In genomic region chr10:124564881-124565280, GRCh38 we compare ENCODE assay signal across 19 cellular contexts.
"Had no signal": no experiment of that assay in that cellular context is flagged by ENCODE, and none has a peak within 500 bp of the region (broad histone marks: within the 10 kb centered on the region; RNA-seq: fewer than 3 reads in every experiment).

No MANE protein-coding gene starts in this region.

- H3K27me3 ChIP-seq: esophagus squamous epithelium, hepatocyte, ovary had no signal

- H3K4me3 Mint-ChIP-seq: activated B cell treated with CpG ODN at 0.5 μM for 24 hours; activated CD4-positive, alpha-beta memory T cell treated with anti-CD3 and anti-CD28 coated beads, Interleukin-2, amount 10 ng/mL, durations not matched to agents 7 days and 5 days; activated CD8-positive, alpha-beta memory T cell treated with anti-CD3 and anti-CD28 coated beads, Interleukin-2, amount 10 ng/mL, durations not matched to agents 7 days and 5 days; activated T-helper 17 cell treated with anti-CD3 and anti-CD28 coated beads, Interleukin-2, amount 50 U/mL, for 72 hours; neural crest cell; stimulated activated naive CD8-positive, alpha-beta T cell treated with anti-CD3 and anti-CD28 coated beads, Interleukin-15, Interleukin-2, amounts not matched to agents 100 ng/mL and 50 ng/mL, for 24 hours; T-helper 2 cell treated with Interferon-gamma antibody and Interleukin-4, amounts not matched to agents 5 μg/mL and 100 μg/mL, for 36 hours; type B pancreatic cell had no signal

- H3K9me3 Mint-ChIP-seq: activated CD4-positive, alpha-beta memory T cell treated with anti-CD3 and anti-CD28 coated beads, Interleukin-2, amount 10 ng/mL, durations not matched to agents 7 days and 5 days; activated T-helper 17 cell treated with anti-CD3 and anti-CD28 coated beads, Interleukin-2, amount 50 U/mL, for 72 hours; neural crest cell; T-helper 2 cell treated with Interferon-gamma antibody and Interleukin-4, amounts not matched to agents 5 μg/mL and 100 μg/mL, for 36 hours; type B pancreatic cell had no signal

- H3K36me3 Mint-ChIP-seq: activated CD8-positive, alpha-beta memory T cell treated with anti-CD3 and anti-CD28 coated beads, Interleukin-2, amount 10 ng/mL, durations not matched to agents 7 days and 5 days; type B pancreatic cell had no signal

- H3K27ac ChIP-seq: brain microvascular endothelial cell, esophagus squamous epithelium, hepatocyte, ovary had no signal

- H3K4me1 Mint-ChIP-seq: activated CD4-positive, alpha-beta memory T cell treated with anti-CD3 and anti-CD28 coated beads, Interleukin-2, amount 10 ng/mL, durations not matched to agents 7 days and 5 days; activated CD8-positive, alpha-beta memory T cell treated with anti-CD3 and anti-CD28 coated beads, Interleukin-2, amount 10 ng/mL, durations not matched to agents 7 days and 5 days; activated T-helper 17 cell treated with anti-CD3 and anti-CD28 coated beads, Interleukin-2, amount 50 U/mL, for 72 hours had no signal

- H3K27ac Mint-ChIP-seq: activated B cell treated with CpG ODN at 0.5 μM for 24 hours; activated CD4-positive, alpha-beta memory T cell treated with anti-CD3 and anti-CD28 coated beads, Interleukin-2, amount 10 ng/mL, durations not matched to agents 7 days and 5 days; activated CD8-positive, alpha-beta memory T cell treated with anti-CD3 and anti-CD28 coated beads, Interleukin-2, amount 10 ng/mL, durations not matched to agents 7 days and 5 days; activated T-helper 17 cell treated with anti-CD3 and anti-CD28 coated beads, Interleukin-2, amount 50 U/mL, for 72 hours; stimulated activated naive CD8-positive, alpha-beta T cell treated with anti-CD3 and anti-CD28 coated beads, Interleukin-15, Interleukin-2, amounts not matched to agents 100 ng/mL and 50 ng/mL, for 24 hours; T-helper 2 cell treated with Interferon-gamma antibody and Interleukin-4, amounts not matched to agents 5 μg/mL and 100 μg/mL, for 36 hours; type B pancreatic cell had no signal

- H3K4me3 ChIP-seq: esophagus squamous epithelium, hepatocyte, ovary had no signal

- H3K4me2 ChIP-seq: hepatocyte had no signal

- H3K9me3 ChIP-seq: esophagus squamous epithelium, ovary had no signal

- H3K36me3 ChIP-seq: brain microvascular endothelial cell, esophagus squamous epithelium, ovary had no signal

- H3K27me3 Mint-ChIP-seq: activated B cell treated with CpG ODN at 0.5 μM for 24 hours; activated T-helper 17 cell treated with anti-CD3 and anti-CD28 coated beads, Interleukin-2, amount 50 U/mL, for 72 hours; stimulated activated naive CD8-positive, alpha-beta T cell treated with anti-CD3 and anti-CD28 coated beads, Interleukin-15, Interleukin-2, amounts not matched to agents 100 ng/mL and 50 ng/mL, for 24 hours had no signal

- DNase-seq: activated B cell treated with CpG ODN at 0.5 μM for 24 hours; activated CD4-positive, alpha-beta memory T cell treated with anti-CD3 and anti-CD28 coated beads, Interleukin-2, amount 10 ng/mL, durations not matched to agents 7 days and 5 days; activated CD4-positive, alpha-beta T cell treated with anti-CD3 and anti-CD28 coated beads for 4 hours; activated CD8-positive, alpha-beta memory T cell treated with anti-CD3 and anti-CD28 coated beads, Interleukin-2, amount 10 ng/mL, durations not matched to agents 7 days and 5 days; activated naive CD4-positive, alpha-beta T cell treated with Interleukin-2 at 50 U/mL for 16 hours; activated T-cell treated with anti-CD3 and anti-CD28 coated beads, Interleukin-2, amount 50 U/mL, for 1 hour; brain microvascular endothelial cell; effector memory CD4-positive, alpha-beta T cell; esophagus squamous epithelium; islet precursor cell; midbrain; stimulated activated CD4-positive, alpha-beta T cell treated with anti-CD3 and anti-CD28 coated beads, Interleukin-2, amount 100 ng/mL, for 24 hours had no signal

- ATAC-seq: activated CD8-positive, alpha-beta memory T cell treated with anti-CD3 and anti-CD28 coated beads, Interleukin-2, amount 10 ng/mL, durations not matched to agents 7 days and 5 days; activated T-helper 17 cell treated with anti-CD3 and anti-CD28 coated beads, Interleukin-2, amount 50 U/mL, for 72 hours had no signal
